ENCODE assay signal across 1 cellular context in the genomic region with DNA sequence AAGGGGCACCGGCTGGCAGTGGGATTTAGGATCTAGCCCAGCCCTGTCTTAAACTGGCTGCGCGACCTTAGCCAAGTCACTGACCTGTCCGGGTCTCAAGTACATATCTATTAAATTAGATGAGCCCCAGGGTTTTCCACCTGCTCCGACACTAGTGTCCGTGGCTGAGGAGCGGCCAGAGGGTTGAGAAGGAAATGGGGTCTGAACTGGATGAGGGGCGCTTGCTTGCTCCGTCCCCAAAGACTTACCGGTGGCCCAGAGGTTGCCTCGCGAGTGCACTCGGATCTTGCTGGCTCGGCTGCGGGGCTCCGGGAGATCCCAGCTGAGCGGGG.
A peak's percentile ranks its signal among the peaks of the same experiment; 100 is the strongest.
TF ChIP-seq lines count a peak whose summit lies in the region.

No MANE protein-coding gene starts in this region.

TF ChIP-seq in HepG2, 621 proteins besides CTCF, POLR2A, EP300 and RAD21:
- TF ChIP-seq ZSCAN22 (CRISPR knock-in tag; IDR thresholded peaks at IDR 0.05) (no peak), ZNF670 (CRISPR knock-in tag; IDR thresholded peaks at IDR 0.05; ENCODE audit: borderline replicate concordance) (no peak), ARHGAP35 (CRISPR knock-in tag; IDR thresholded peaks at IDR 0.05; ENCODE audit: borderline replicate concordance) (peak; percentile 58; the same call in 1 of the 2 replicates), KMT2A (CRISPR knock-in tag; IDR thresholded peaks at IDR 0.05) (0 out of 2 replicates have a peak, but pooled peaks have one; percentile 17), ZNF709 (CRISPR knock-in tag; IDR thresholded peaks at IDR 0.05) (0 out of 2 replicates have a peak, but pooled peaks have one; percentile 38), ZNF746 (CRISPR knock-in tag; IDR thresholded peaks at IDR 0.05) (no peak), PHF8 (CRISPR knock-in tag; IDR thresholded peaks at IDR 0.05) (no peak)
- TF ChIP-seq, protein P1, sequence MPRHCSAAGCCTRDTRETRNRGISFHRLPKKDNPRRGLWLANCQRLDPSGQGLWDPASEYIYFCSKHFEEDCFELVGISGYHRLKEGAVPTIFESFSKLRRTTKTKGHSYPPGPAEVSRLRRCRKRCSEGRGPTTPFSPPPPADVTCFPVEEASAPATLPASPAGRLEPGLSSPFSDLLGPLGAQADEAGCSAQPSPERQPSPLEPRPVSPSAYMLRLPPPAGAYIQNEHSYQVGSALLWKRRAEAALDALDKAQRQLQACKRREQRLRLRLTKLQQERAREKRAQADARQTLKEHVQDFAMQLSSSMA (CRISPR knock-in tag; IDR thresholded peaks at IDR 0.05), result 0 out of 2 replicates have a peak, but pooled peaks have one; percentile 73
- TF ChIP-seq, protein P2, sequence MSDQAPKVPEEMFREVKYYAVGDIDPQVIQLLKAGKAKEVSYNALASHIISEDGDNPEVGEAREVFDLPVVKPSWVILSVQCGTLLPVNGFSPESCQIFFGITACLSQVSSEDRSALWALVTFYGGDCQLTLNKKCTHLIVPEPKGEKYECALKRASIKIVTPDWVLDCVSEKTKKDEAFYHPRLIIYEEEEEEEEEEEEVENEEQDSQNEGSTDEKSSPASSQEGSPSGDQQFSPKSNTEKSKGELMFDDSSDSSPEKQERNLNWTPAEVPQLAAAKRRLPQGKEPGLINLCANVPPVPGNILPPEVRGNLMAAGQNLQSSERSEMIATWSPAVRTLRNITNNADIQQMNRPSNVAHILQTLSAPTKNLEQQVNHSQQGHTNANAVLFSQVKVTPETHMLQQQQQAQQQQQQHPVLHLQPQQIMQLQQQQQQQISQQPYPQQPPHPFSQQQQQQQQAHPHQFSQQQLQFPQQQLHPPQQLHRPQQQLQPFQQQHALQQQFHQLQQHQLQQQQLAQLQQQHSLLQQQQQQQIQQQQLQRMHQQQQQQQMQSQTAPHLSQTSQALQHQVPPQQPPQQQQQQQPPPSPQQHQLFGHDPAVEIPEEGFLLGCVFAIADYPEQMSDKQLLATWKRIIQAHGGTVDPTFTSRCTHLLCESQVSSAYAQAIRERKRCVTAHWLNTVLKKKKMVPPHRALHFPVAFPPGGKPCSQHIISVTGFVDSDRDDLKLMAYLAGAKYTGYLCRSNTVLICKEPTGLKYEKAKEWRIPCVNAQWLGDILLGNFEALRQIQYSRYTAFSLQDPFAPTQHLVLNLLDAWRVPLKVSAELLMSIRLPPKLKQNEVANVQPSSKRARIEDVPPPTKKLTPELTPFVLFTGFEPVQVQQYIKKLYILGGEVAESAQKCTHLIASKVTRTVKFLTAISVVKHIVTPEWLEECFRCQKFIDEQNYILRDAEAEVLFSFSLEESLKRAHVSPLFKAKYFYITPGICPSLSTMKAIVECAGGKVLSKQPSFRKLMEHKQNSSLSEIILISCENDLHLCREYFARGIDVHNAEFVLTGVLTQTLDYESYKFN (CRISPR knock-in tag; conservative IDR thresholded peaks at IDR 0.05), result no peak
